Comparison of ENCODE assay signal across 14 cellular contexts in genomic region chr1:7513081-7513480, GRCh38.
DNase-seq lines count a peak whose midpoint lies in the region; ATAC-seq and TF ChIP-seq lines count a peak whose summit lies in the region.
"Had no signal": no experiment of that assay in that cellular context is flagged by ENCODE, and none has a peak within 500 bp of the region (broad histone marks: within the 10 kb centered on the region; RNA-seq: fewer than 3 reads in every experiment).

No MANE protein-coding gene starts in this region.

- no peaks in the 10 kb centered on the region for H3K27me3 ChIP-seq in aorta (ENCODE audit: control insufficient read depth in 1 of 2, insufficient read depth in 2 of 2, low read length in 1 of 2)
- H3K27me3 ChIP-seq: BLaER1 treated with 17β-estradiol and CSF1 and Interleukin-3, amounts not matched to agents 10 nM and 100 nM had no signal

- intact Hi-C loops in natural killer cell (cut with micrococcal nuclease), result no loop called here
- intact Hi-C loops in aorta (cut with DNase I), result no loop called here

- no peaks in the 10 kb centered on the region for H3K9me3 ChIP-seq in aorta (ENCODE audit: control insufficient read depth, low read length)
- H3K9me3 ChIP-seq: BLaER1 treated with 17β-estradiol and CSF1 and Interleukin-3, amounts not matched to agents 10 nM and 100 nM; HAP-1 had no signal

- no peaks in the 10 kb centered on the region for H3K9me3 Mint-ChIP-seq in natural killer cell treated with Interleukin-12 subunit alpha and Interleukin-12 subunit beta and Interleukin-15 and Interleukin-18, amount 100 ng/mL, for 72 hours
- no peaks in the 10 kb centered on the region for H3K9me3 Mint-ChIP-seq in natural killer cell
- H3K9me3 Mint-ChIP-seq: CD4-positive, CD25-positive, alpha-beta regulatory T cell had no signal

- no peak for ATAC-seq in natural killer cell treated with Interleukin-12 subunit alpha and Interleukin-12 subunit beta and Interleukin-15 and Interleukin-18, amount 100 ng/mL, for 72 hours
- ATAC-seq in natural killer cell (no peak), aorta (ENCODE audit: low FRiP score) (no peak), GM19455 (IDR thresholded peaks at IDR 0.05; ENCODE audit: unreplicated experiment) (no peak)
- ATAC-seq: HepG2 had no signal

- H3K4me3 Mint-ChIP-seq in natural killer cell treated with Interleukin-12 subunit alpha and Interleukin-12 subunit beta and Interleukin-15 and Interleukin-18, amount 100 ng/mL, for 72 hours, result no peak overlapping the region
- H3K4me3 Mint-ChIP-seq in natural killer cell, result no peak overlapping the region
- H3K4me3 Mint-ChIP-seq: CD4-positive, CD25-positive, alpha-beta regulatory T cell had no signal

- H3K4me1 ChIP-seq in aorta (ENCODE audit: control insufficient read depth in 1 of 2, insufficient read depth in 2 of 2, low read length in 2 of 2), result no peaks in the 10 kb centered on the region
- H3K4me1 ChIP-seq: HAP-1 had no signal

- H3K36me3 Mint-ChIP-seq in natural killer cell treated with Interleukin-12 subunit alpha and Interleukin-12 subunit beta and Interleukin-15 and Interleukin-18, amount 100 ng/mL, for 72 hours, result no peaks in the 10 kb centered on the region
- H3K36me3 Mint-ChIP-seq in natural killer cell, result no peaks in the 10 kb centered on the region
- H3K36me3 Mint-ChIP-seq: CD4-positive, CD25-positive, alpha-beta regulatory T cell had no signal

- H3K27me3 Mint-ChIP-seq in natural killer cell treated with Interleukin-12 subunit alpha and Interleukin-12 subunit beta and Interleukin-15 and Interleukin-18, amount 100 ng/mL, for 72 hours, result peaks cover 0 to 2% of the 10 kb centered on the region in 2 donors
- H3K27me3 Mint-ChIP-seq in natural killer cell (ENCODE audit: low read depth in 2 of 2), result peaks cover 0 to 5% of the 10 kb centered on the region in 2 donors

- H3K27ac ChIP-seq in aorta (ENCODE audit: low read depth in 1 of 2, low read length in 2 of 2), result no peak overlapping the region
- H3K27ac ChIP-seq: 22Rv1; BLaER1 treated with 17β-estradiol and CSF1 and Interleukin-3, amounts not matched to agents 10 nM and 100 nM had no signal

- H3K36me3 ChIP-seq in aorta (ENCODE audit: control insufficient read depth in 1 of 2, insufficient read depth in 2 of 2, low read length in 1 of 2), result no peaks in the 10 kb centered on the region
- H3K36me3 ChIP-seq: BLaER1 treated with 17β-estradiol and CSF1 and Interleukin-3, amounts not matched to agents 10 nM and 100 nM; HAP-1 had no signal

- H3K4me3 ChIP-seq in aorta (ENCODE audit: low read length in 2 of 2), result no peak overlapping the region
- H3K4me3 ChIP-seq: BLaER1 treated with 17β-estradiol and CSF1 and Interleukin-3, amounts not matched to agents 10 nM and 100 nM; HAP-1 had no signal

- H3K4me1 Mint-ChIP-seq in natural killer cell treated with Interleukin-12 subunit alpha and Interleukin-12 subunit beta and Interleukin-15 and Interleukin-18, amount 100 ng/mL, for 72 hours (ENCODE audit: low read depth in 2 of 2), result no peaks in the 10 kb centered on the region
- no peaks in the 10 kb centered on the region for H3K4me1 Mint-ChIP-seq in natural killer cell
- H3K4me1 Mint-ChIP-seq: CD4-positive, CD25-positive, alpha-beta regulatory T cell had no signal

- no peak overlapping the region for H3K27ac Mint-ChIP-seq in natural killer cell treated with Interleukin-12 subunit alpha and Interleukin-12 subunit beta and Interleukin-15 and Interleukin-18, amount 100 ng/mL, for 72 hours
- no peak overlapping the region for H3K27ac Mint-ChIP-seq in natural killer cell
- H3K27ac Mint-ChIP-seq: CD4-positive, CD25-positive, alpha-beta regulatory T cell had no signal

- WGBS in aorta, 2 donors, result 92 to 93% methylated on average over 10 of the region's 10 CpGs

- no peak for TF ChIP-seq CTCF in natural killer cell (IDR thresholded peaks at IDR 0.05)

- peak; percentile 15 for DNase-seq in natural killer cell treated with Interleukin-12 subunit alpha and Interleukin-12 subunit beta and Interleukin-15 and Interleukin-18, amount 100 ng/mL, for 72 hours (ENCODE audit: low spot score)
- DNase-seq in natural killer cell (no peak), LHCN-M2 (ENCODE audit: low read depth) (peak; percentile 41), myocyte (ENCODE audit: low read depth) (peak; percentile 71), activated gamma-delta T cell (lab: John Stamatoyannopoulos, UW) (no peak), aorta (no peak), NCI-H187 treated with DMSO at 0.1 percent for 48 hours (lab: John Stamatoyannopoulos, UW) (no peak)
- DNase-seq: CD4-positive, CD25-positive, alpha-beta regulatory T cell; DMS53 had no signal

Comparison
In these comparisons a context has a peak if more than half of its experiments do, and no peak if none do; other contexts are left out.
1. DNase-seq: peak in natural killer cell treated with Interleukin-12 subunit alpha and Interleukin-12 subunit beta and Interleukin-15 and Interleukin-18, amount 100 ng/mL, for 72 hours (single experiment), LHCN-M2 (single experiment) and myocyte (single experiment); none in natural killer cell (single experiment), activated gamma-delta T cell (single experiment), aorta (0 of 2) and NCI-H187 treated with DMSO at 0.1 percent for 48 hours (single experiment).